In the genomic region with DNA sequence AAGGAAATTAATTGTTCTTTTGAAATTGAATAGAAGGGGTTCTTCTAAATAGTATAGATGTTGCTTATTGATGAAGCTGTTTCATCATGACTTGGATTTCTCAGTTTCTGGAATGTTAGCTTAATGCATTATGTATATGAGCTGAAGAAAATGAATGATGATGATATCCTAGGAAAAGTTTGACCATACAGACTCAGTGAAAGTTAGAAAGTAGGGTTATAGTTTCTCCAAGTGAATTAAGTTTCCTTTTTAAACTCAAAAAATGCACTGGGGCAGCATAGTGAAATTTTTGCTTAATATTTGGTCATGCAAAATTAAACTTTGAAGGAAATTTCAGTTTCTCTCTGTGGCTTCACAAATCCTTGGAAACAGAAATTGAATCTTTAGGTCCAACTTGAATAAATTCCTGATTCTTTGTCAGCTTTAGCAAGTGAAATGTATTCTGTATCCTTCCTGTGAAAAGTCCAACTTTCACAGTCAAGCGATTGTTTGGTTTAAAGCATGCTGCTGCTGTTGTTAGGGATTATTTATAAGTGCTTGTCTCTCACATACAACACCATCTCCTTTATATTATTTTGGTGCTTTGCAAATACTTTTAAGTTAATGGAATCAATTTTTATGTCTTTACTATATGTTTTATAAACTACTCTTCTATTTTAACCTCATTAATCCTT, we compare ENCODE assay signal across 22 cellular contexts.
"Had no signal": no experiment of that assay in that cellular context is flagged by ENCODE, and none has a peak within 500 bp of the region (broad histone marks: within the 10 kb centered on the region; RNA-seq: fewer than 3 reads in every experiment).

No MANE protein-coding gene starts in this region.

- H3K4me3 Mint-ChIP-seq: T-cell had no signal

- FAIRE-seq: RCC 7860 had no signal

- H3K9me3 Mint-ChIP-seq: T-cell had no signal

- H3K9ac ChIP-seq: SK-N-SH had no signal

- H3K27me3 Mint-ChIP-seq: T-cell had no signal

- H3K27ac Mint-ChIP-seq: T-cell had no signal

- H3K27ac ChIP-seq: SJSA1 had no signal

- H3K4me2 ChIP-seq: SK-N-SH had no signal

- H3K9me3 ChIP-seq: SJSA1, SK-N-SH had no signal

- ATAC-seq: T-cell had no signal

- DNase-seq: KBM-7, NCI-H1092, NCI-H1105 treated with DMSO at 0.1 percent for 48 hours, NCI-H1436, NCI-H187, NCI-H2029, NCI-H2081 treated with DMSO at 0.1 percent for 48 hours, NCI-H2171, NCI-H226, NCI-H446, NCI-H510A, NCI-H524 treated with DMSO at 0.1 percent for 48 hours, NCI-H69, NCI-H774, Right ventricle myocardium superior, RPMI8226, SIG-M5, SK-N-SH, SW 1271, T-cell had no signal

- H3K4me1 ChIP-seq: SJSA1 had no signal

- H3K27me3 ChIP-seq: SJSA1 had no signal

- H3K4me3 ChIP-seq: SJSA1 had no signal
